8 cellular contexts compared by ENCODE assay signal in the genomic region with DNA sequence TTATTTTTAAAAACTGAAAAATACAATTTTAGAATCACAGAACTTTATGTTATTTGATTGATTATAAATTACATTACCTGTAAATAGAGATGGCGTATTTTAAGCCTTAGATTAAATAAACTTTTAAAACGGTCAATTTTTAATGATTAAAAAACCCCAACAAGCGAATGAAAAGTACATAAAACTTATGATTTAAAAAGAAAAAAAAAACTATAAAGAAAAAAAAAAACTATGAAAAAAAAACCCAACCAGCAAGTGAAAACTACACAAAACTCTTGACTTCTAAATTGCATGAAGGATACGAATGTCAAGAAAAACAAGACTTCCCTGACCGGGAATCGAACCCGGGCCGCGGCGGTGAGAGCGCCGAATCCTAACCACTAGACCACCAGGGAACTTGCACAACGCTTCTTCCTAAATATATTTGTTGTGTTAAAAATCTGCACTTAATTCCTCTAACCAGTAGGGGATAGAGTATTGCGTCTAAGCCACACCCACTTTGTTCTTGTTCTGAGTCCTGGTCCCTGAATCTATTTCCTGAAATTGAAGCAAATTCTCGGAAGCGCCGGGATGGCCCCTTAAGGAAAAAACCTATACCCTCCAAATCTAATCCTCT. TPM values are rescaled to one million over a fixed set of nuclear protein-coding genes. Genes with fewer than 3 reads are reported as not detected.
DNase-seq lines count a peak whose midpoint lies in the region; ATAC-seq and TF ChIP-seq lines count a peak whose summit lies in the region.

No MANE protein-coding gene starts in this region.

- no peaks in the 10 kb centered on the region for H3K4me1 ChIP-seq in testis

- no peak for TF ChIP-seq POLR2A in testis (IDR thresholded peaks at IDR 0.05)

- H3K4me3 Mint-ChIP-seq in glutamatergic neuron (ENCODE audit: unreplicated experiment): no peak overlapping the region

- H3K27ac ChIP-seq in testis: peak overlapping the region; percentile 87 to 91

- no peaks in the 10 kb centered on the region for H3K36me3 ChIP-seq in testis (ENCODE audit: low read depth, missing control alignments)

- peak overlapping the region; percentile 61 for H3K4me3 ChIP-seq in HFF-Myc (replicated peaks; ENCODE audit: low read depth, low read length)
- H3K4me3 ChIP-seq in testis: peak overlapping the region; percentile 67 to 72

- ATAC-seq in omental fat pad (ENCODE audit: low FRiP score): peak; percentile 95

- intact Hi-C loops in testis (cut with DNase I; ENCODE audit: low total_unique reads): no loop called here

- H3K36me3 Mint-ChIP-seq in glutamatergic neuron (ENCODE audit: unreplicated experiment): no peaks in the 10 kb centered on the region

- H3K27me3 ChIP-seq in testis: no peaks in the 10 kb centered on the region

- WGBS in testis, 2 donors: 13% methylated on average over 17 of the region's 17 CpGs

- H3K9me3 Mint-ChIP-seq in glutamatergic neuron (ENCODE audit: unreplicated experiment): peaks cover 8% of the 10 kb centered on the region

- no peak overlapping the region for H3K27ac Mint-ChIP-seq in glutamatergic neuron (ENCODE audit: unreplicated experiment)

- TF ChIP-seq CTCF in HFF-Myc (IDR thresholded peaks at IDR 0.05; ENCODE audit: low read depth, low read length, missing control alignments) (no peak), glutamatergic neuron (IDR thresholded peaks at IDR 0.05; ENCODE audit: partially characterized antibody, unreplicated experiment) (no peak), omental fat pad (IDR thresholded peaks at IDR 0.05) (no peak), testis (IDR thresholded peaks at IDR 0.05) (peak in 2 of 3 experiments; percentile 56)

- H3K27me3 Mint-ChIP-seq in glutamatergic neuron (ENCODE audit: unreplicated experiment): peaks cover 3% of the 10 kb centered on the region

- no peaks in the 10 kb centered on the region for H3K9me3 ChIP-seq in testis

- peak; percentile 95 for DNase-seq in GF-D8 (lab: John Stamatoyannopoulos, UW)
- peak; percentile 93 for DNase-seq in HFF-Myc (ENCODE audit: extremely low read depth, low read depth)
- DNase-seq in MV-4-11 (lab: John Stamatoyannopoulos, UW): peak; percentile 96
- DNase-seq in SK-N-DZ (ENCODE audit: low spot score): peak; percentile 95
- DNase-seq in activated naive CD4-positive, alpha-beta T cell treated with anti-CD3 and anti-CD28 coated beads, Interleukin-2, amount 50 U/mL, for 16 hours: peak; percentile 79
- peak; percentile 79 for DNase-seq in glutamatergic neuron
- DNase-seq in omental fat pad (ENCODE audit: low spot score): peak; percentile 81
- peak; percentile 88 for DNase-seq in testis

- peaks cover 6% of the 10 kb centered on the region for H3K4me1 Mint-ChIP-seq in glutamatergic neuron (ENCODE audit: low read depth, unreplicated experiment)

RNA-seq across cellular contexts. Expression of gene NCOA7, which starts 10.7 kb away (rescaled TPM):
- polyA plus RNA-seq in SK-N-DZ (2014; cell fraction: cytosol; rRNA removed): 19.8 and 21.4 TPM in 2 replicates
- polyA plus RNA-seq in SK-N-DZ (2014; cell fraction: nucleus; rRNA removed): 8.5 and 12.2 TPM in 2 replicates
- total RNA-seq in glutamatergic neuron (ENCODE audit: unreplicated experiment) (23.5 TPM), omental fat pad (100 to 1,000 TPM in 1 of 4 donors, 10 to 100 TPM in 3; 35.3 to 137 (median 53.1) TPM), testis (10 to 100 TPM; 18.9 to 26.7 TPM)
- 7.5 TPM for polyA plus RNA-seq in testis (ENCODE audit: insufficient read depth, low read depth, low replicate concordance)

RNA-seq across cellular contexts. Expression of gene HEY2, which starts 30.6 kb away (rescaled TPM):
- 0.07 TPM in 1 of 2 replicates, not detected in the other for polyA plus RNA-seq in SK-N-DZ (2014; cell fraction: cytosol; rRNA removed)
- not detected in 2 replicates for polyA plus RNA-seq in SK-N-DZ (2014; cell fraction: nucleus; rRNA removed)
- 2.1 TPM for total RNA-seq in glutamatergic neuron (ENCODE audit: unreplicated experiment)
- 1 to 10 TPM in 3 of 4 donors, under 1 TPM in 1; 0.24 to 3.2 (median 1.5) TPM for total RNA-seq in omental fat pad
- total RNA-seq in testis: 1 to 10 TPM; 7.3 to 8.7 TPM
- polyA plus RNA-seq in testis (ENCODE audit: insufficient read depth, low read depth, low replicate concordance): 12.3 TPM

Comparison
In these comparisons a context has a peak if more than half of its experiments do, and no peak if none do; other contexts are left out.
1. Peak in every context shown above with its lines: DNase-seq, ATAC-seq, H3K4me3 ChIP-seq and H3K27ac ChIP-seq.
2. CTCF ChIP-seq: peak in testis (2 of 3); none in HFF-Myc (single experiment), glutamatergic neuron (single experiment) and omental fat pad (0 of 3).